ENCODE assay signal across 18 cellular contexts in genomic region chr4:168484626-168485025, GRCh38. TPM values are rescaled to one million over a fixed set of nuclear protein-coding genes. Genes with fewer than 3 reads are reported as not detected.
A peak's percentile ranks its signal among the peaks of the same experiment; 100 is the strongest.
DNase-seq lines count a peak whose midpoint lies in the region; ATAC-seq, FAIRE-seq and TF ChIP-seq lines count a peak whose summit lies in the region.
"Had no signal": no experiment of that assay in that cellular context is flagged by ENCODE, and none has a peak within 500 bp of the region (broad histone marks: within the 10 kb centered on the region; RNA-seq: fewer than 3 reads in every experiment).

No MANE protein-coding gene starts in this region.

- POLR2A ChIA-PET in CD4-positive, alpha-beta T cell (lab: Charles Lee) = no interaction called here

- H3K27me3 Mint-ChIP-seq in CD4-positive, alpha-beta T cell = no peaks in the 10 kb centered on the region

- H3K27ac ChIP-seq in CD4-positive, alpha-beta T cell (ENCODE audit: low read depth, low read length) = no peak overlapping the region
- H3K27ac ChIP-seq: right lobe of liver, suprapubic skin had no signal

- no peak overlapping the region for H3K4me3 ChIP-seq in cardiac fibroblast (replicated peaks in 1 of 2; ENCODE audit: low read depth in 2 of 2, low read length in 2 of 2)
- H3K4me3 ChIP-seq: HAP-1, K562, right lobe of liver, suprapubic skin had no signal

- no peaks in the 10 kb centered on the region for H3K27me3 ChIP-seq in CD4-positive, alpha-beta T cell (ENCODE audit: control insufficient read depth, insufficient read depth, low read length)
- H3K27me3 ChIP-seq: right lobe of liver, suprapubic skin had no signal

- H3K4me3 Mint-ChIP-seq in CD4-positive, alpha-beta T cell = no peak overlapping the region
- H3K4me3 Mint-ChIP-seq: brain had no signal

- H3K4me1 Mint-ChIP-seq in CD4-positive, alpha-beta T cell (ENCODE audit: low read depth) = peaks cover 46% of the 10 kb centered on the region

- H3K9me3 ChIP-seq in CD4-positive, alpha-beta T cell (ENCODE audit: control insufficient read depth, low read length) = no peaks in the 10 kb centered on the region
- H3K9me3 ChIP-seq: HAP-1, right lobe of liver, suprapubic skin had no signal

- FAIRE-seq in HTR-8/SVneo (lab: Jason Lieb, UNC) = peak; percentile 4
- FAIRE-seq: K562 had no signal

- peaks cover 14% of the 10 kb centered on the region for H3K36me3 Mint-ChIP-seq in CD4-positive, alpha-beta T cell (ENCODE audit: low read depth)
- H3K36me3 Mint-ChIP-seq: brain had no signal

- CTCF ChIA-PET in CD4-positive, alpha-beta T cell (lab: Charles Lee) = interaction anchor here (0.7 kb wide), 1 partner anchor 17 kb away, joined by 3 read pairs; no protein-coding TSS in a partner anchor

- intact Hi-C loops in CD4-positive, alpha-beta T cell (cut with DNase I, micrococcal nuclease) = loop anchor here (5.0 to 10.0 kb wide), 3 partner anchors 1270 to 1543 kb away; partner anchors contain the start of genes MFAP3L (in 2 of the 2) and HPF1 (in 1 of the 2)
- intact Hi-C loops in Right ventricle myocardium superior (cut with DNase I) = no loop called here

- no peaks in the 10 kb centered on the region for H3K9me3 Mint-ChIP-seq in CD4-positive, alpha-beta T cell
- H3K9me3 Mint-ChIP-seq: brain had no signal

- no peak for TF ChIP-seq CTCF in CD4-positive, alpha-beta T cell (IDR thresholded peaks at IDR 0.05)
- no peak for TF ChIP-seq CTCF in cardiac fibroblast (IDR thresholded peaks at IDR 0.05; ENCODE audit: low read depth, low read length)

- peak overlapping the region; percentile 71 for H3K27ac Mint-ChIP-seq in CD4-positive, alpha-beta T cell

- ATAC-seq in CD4-positive, alpha-beta T cell (ENCODE audit: poor library complexity) = no peak
- no peak for ATAC-seq in Right ventricle myocardium superior (ENCODE audit: poor library complexity)
- ATAC-seq: esophagus mucosa; K562; naive thymus-derived CD4-positive, alpha-beta T cell; right lobe of liver had no signal

- DNase-seq in CD4-positive, alpha-beta T cell = no peak
- DNase-seq in HTR-8/SVneo (ENCODE audit: insufficient read length, low spot score) (no peak), cardiac fibroblast (ENCODE audit: low read depth in 2 of 2) (peak; percentile 71 to 87), myocyte (ENCODE audit: low read depth) (peak; percentile 47), Right ventricle myocardium superior (no peak), NCI-H526 (lab: John Stamatoyannopoulos, UW) (no peak), DMS 273 (lab: John Stamatoyannopoulos, UW; ENCODE audit: unreplicated experiment) (no peak)
- no peak for DNase-seq in central memory CD4-positive, alpha-beta T cell
- DNase-seq: activated T-cell treated with anti-CD3 and anti-CD28 coated beads for 4 hours; islet precursor cell; naive thymus-derived CD4-positive, alpha-beta T cell; NCI-H2029 treated with DMSO at 0.1 percent for 48 hours; right lobe of liver had no signal

RNA-seq across cellular contexts. Expression of gene DDX60L, which starts 4.3 kb away (rescaled TPM):
- 10 to 100 TPM; 29.3 to 29.6 TPM for total RNA-seq in CD4-positive, alpha-beta T cell
- total RNA-seq in myocyte = 28.8 and 33.9 TPM in 2 replicates
- polyA plus RNA-seq in myocyte (2012) = 9.1 TPM
- 8.5 TPM for total RNA-seq in Right ventricle myocardium superior

RNA-seq across cellular contexts. Expression of gene PALLD, which starts 12.2 kb away (rescaled TPM):
- under 1 TPM; 0.49 to 0.78 TPM for total RNA-seq in CD4-positive, alpha-beta T cell
- total RNA-seq in myocyte (250 and 310 TPM in 2 replicates), Right ventricle myocardium superior (979 TPM)
- polyA plus RNA-seq in myocyte (2012) = 427 TPM

Comparison
In these comparisons a context has a peak if more than half of its experiments do, and no peak if none do; other contexts are left out.
1. DNase-seq: peak in cardiac fibroblast (2 of 2) and myocyte (single experiment); none in CD4-positive, alpha-beta T cell (0 of 10), HTR-8/SVneo (single experiment), Right ventricle myocardium superior (single experiment), central memory CD4-positive, alpha-beta T cell (single experiment), NCI-H526 (0 of 2) and DMS 273 (single experiment).
2. RNA of gene PALLD, which starts 12.2 kb away (total RNA-seq): 979 TPM in Right ventricle myocardium superior (single experiment) and 250 to 310 TPM in myocyte; 0.49 to 0.78 TPM in CD4-positive, alpha-beta T cell; every median in the first group is over 100 times any median in the second.